ENCODE assay signal across 18 cellular contexts in genomic region chr18:28151434-28151833, GRCh38. TPM values are rescaled to one million over a fixed set of nuclear protein-coding genes. Genes with fewer than 3 reads are reported as not detected.
"Had no signal": no experiment of that assay in that cellular context is flagged by ENCODE, and none has a peak within 500 bp of the region (broad histone marks: within the 10 kb centered on the region; RNA-seq: fewer than 3 reads in every experiment).

No MANE protein-coding gene starts in this region.

- H3K9me3 ChIP-seq: esophagus squamous epithelium, psoas muscle, right lobe of liver, suprapubic skin, vagina had no signal

- ATAC-seq: activated CD4-positive, alpha-beta T cell treated with anti-CD3 and anti-CD28 coated beads for 36 hours; psoas muscle; right lobe of liver; stimulated activated naive CD8-positive, alpha-beta T cell treated with anti-CD3 and anti-CD28 coated beads, Interleukin-15, amount 100 ng/mL, for 72 hours had no signal

- H3K4me3 ChIP-seq: esophagus squamous epithelium, psoas muscle, right lobe of liver, suprapubic skin, vagina had no signal

- H3K4me1 ChIP-seq: esophagus squamous epithelium, psoas muscle, right lobe of liver, suprapubic skin, vagina had no signal

- H3K36me3 ChIP-seq: brain microvascular endothelial cell, esophagus squamous epithelium, right lobe of liver, suprapubic skin, vagina had no signal

- H3K27ac ChIP-seq: brain microvascular endothelial cell, esophagus squamous epithelium, psoas muscle, suprapubic skin, vagina had no signal

- DNase-seq: activated CD4-positive, alpha-beta memory T cell treated with anti-CD3 and anti-CD28 coated beads for 36 hours; activated CD4-positive, alpha-beta T cell treated with anti-CD3 and anti-CD28 coated beads for 36 hours; activated naive CD4-positive, alpha-beta T cell treated with Interleukin-2 at 50 U/mL for 16 hours; activated naive CD8-positive, alpha-beta T cell treated with anti-CD3 and anti-CD28 coated beads, Interleukin-2, amount 10 ng/mL, durations not matched to agents 7 days and 5 days; amygdala; brain microvascular endothelial cell; effector memory CD4-positive, alpha-beta T cell; esophagus squamous epithelium; psoas muscle; right lobe of liver; small intestine; stimulated activated CD4-positive, alpha-beta T cell treated with anti-CD3 and anti-CD28 coated beads, Interleukin-4, amount 100 ng/mL, for 1 hour; stimulated activated naive CD8-positive, alpha-beta T cell treated with anti-CD3 and anti-CD28 coated beads, Interleukin-15, amount 100 ng/mL, for 72 hours; trophoblast cell had no signal

- H3K27me3 ChIP-seq: brain microvascular endothelial cell, esophagus squamous epithelium, right lobe of liver, suprapubic skin, vagina had no signal

RNA-seq across cellular contexts. Expression of gene CDH2, which starts 25.5 kb away (rescaled TPM):
- total RNA-seq: activated CD4-positive, alpha-beta memory T cell treated with anti-CD3 and anti-CD28 coated beads for 36 hours; activated CD4-positive, alpha-beta T cell treated with anti-CD3 and anti-CD28 coated beads for 36 hours; activated naive CD8-positive, alpha-beta T cell treated with anti-CD3 and anti-CD28 coated beads, Interleukin-2, amount 10 ng/mL, durations not matched to agents 7 days and 5 days; activated T-helper 2 cell treated with anti-CD3 and anti-CD28 coated beads, Interferon-gamma antibody, Interleukin-2, Interleukin-4, amounts not matched to agents 10 μg/mL and 5 μg/mL and 100 μg/mL, durations not matched to agents 14 hours and 24 hours and 36 hours; mononuclear cell had no signal
